ENCODE assay signal across 1 cellular context in genomic region chr18:49841236-49842217, GRCh38.
A peak's percentile ranks its signal among the peaks of the same experiment; 100 is the strongest.
TF ChIP-seq lines count a peak whose summit lies in the region.

No MANE protein-coding gene starts in this region.

TF ChIP-seq in K562, 482 proteins besides CTCF, POLR2A, EP300 and RAD21 (continued from another document):
- TF ChIP-seq ATF7 (IDR thresholded peaks at IDR 0.05) (peak; percentile 90), C11orf30 (IDR thresholded peaks at IDR 0.05; ENCODE audit: low read depth) (peak; percentile 16; the same call in 1 of the 2 replicates), ATF3 (IDR thresholded peaks at IDR 0.05) (peak; percentile 86), ATF3 (CRISPR knock-in tag; conservative IDR thresholded peaks at IDR 0.05) (no peak), JUND (IDR thresholded peaks at IDR 0.05; ENCODE audit: borderline replicate concordance, low read depth, low read length) (0 out of 2 replicates have a peak, but pooled peaks have one; percentile 16), JUND (tag; IDR thresholded peaks at IDR 0.05; ENCODE audit: borderline replicate concordance, low read depth, low read length) (no peak; the same call in 2 of the 3 replicates)
